23 cellular contexts compared by ENCODE assay signal in the genomic region with DNA sequence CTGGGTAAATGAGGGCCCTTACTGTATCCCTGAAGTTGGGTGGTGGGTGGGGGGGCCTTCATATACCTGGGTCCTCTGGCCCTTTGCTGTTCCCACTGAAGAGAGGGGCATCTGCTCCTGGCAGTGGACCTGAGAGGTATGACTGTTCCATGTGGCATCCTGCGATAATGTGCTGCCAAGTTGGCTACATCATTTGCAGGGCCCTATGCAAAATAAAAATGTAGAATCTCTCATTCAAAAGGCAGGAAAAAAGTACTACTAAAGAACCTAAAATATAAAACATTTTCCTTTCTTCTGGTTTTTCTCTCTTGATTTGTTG. TPM values are rescaled to one million over a fixed set of nuclear protein-coding genes. Genes with fewer than 3 reads are reported as not detected.
A peak's percentile ranks its signal among the peaks of the same experiment; 100 is the strongest.
DNase-seq lines count a peak whose midpoint lies in the region; ATAC-seq and TF ChIP-seq lines count a peak whose summit lies in the region.
"Had no signal": no experiment of that assay in that cellular context is flagged by ENCODE, and none has a peak within 500 bp of the region (broad histone marks: within the 10 kb centered on the region; RNA-seq: fewer than 3 reads in every experiment).

No MANE protein-coding gene starts in this region.

- H3K4me1 ChIP-seq in GM23248 (ENCODE audit: insufficient read depth) (no peaks in the 10 kb centered on the region; the same call in 1 of the 2 replicates), neuronal stem cell (ENCODE audit: control insufficient read depth in 2 of 2, insufficient read depth in 1 of 2, low read depth in 1 of 2, low read length in 2 of 2) (peaks cover 2 to 3% of the 10 kb centered on the region in 2 donors)

- H2BK15ac ChIP-seq in neuronal stem cell (ENCODE audit: low read length) = no peak overlapping the region

- no peaks in the 10 kb centered on the region for H3K36me3 Mint-ChIP-seq in chondrocyte (ENCODE audit: low read depth)
- H3K36me3 Mint-ChIP-seq: CD14-positive monocyte; naive thymus-derived CD8-positive, alpha-beta T cell; stimulated activated effector memory CD8-positive, alpha-beta T cell treated with anti-CD3 and anti-CD28 coated beads, Interleukin-12 subunit alpha, Interleukin-12 subunit beta, amount 100 ng/mL, for 72 hours had no signal

- H2BK120ac ChIP-seq in neuronal stem cell (ENCODE audit: low read depth, low read length) = no peak overlapping the region

- H4K8ac ChIP-seq in neuronal stem cell (ENCODE audit: low read depth, low read length) = no peak overlapping the region

- H3K79me1 ChIP-seq in neuronal stem cell (ENCODE audit: low read depth, low read length) = no peaks in the 10 kb centered on the region

- 89 to 100% methylated on average over 1 of the region's 1 CpG for WGBS in GM23248 (ENCODE audit: low coverage in 1 of 2, low lambda C conversion rate in 2 of 2, missing lambda C conversion rate in 2 of 2), 2 experiments
- no CpG with 5 or more reads among the region's 1 CpG for WGBS in neuronal stem cell (ENCODE audit: extremely low coverage in 2 of 2, insufficient read length in 2 of 2, insufficient replicate concordance in 1 of 2), 2 donors

- H2BK12ac ChIP-seq in neuronal stem cell (ENCODE audit: low read length) = no peak overlapping the region

- peaks cover 5% of the 10 kb centered on the region for H3K9me3 Mint-ChIP-seq in chondrocyte (ENCODE audit: low read depth)

- H3K27ac ChIP-seq in GM23248 = no peak overlapping the region
- H3K27ac ChIP-seq in neuronal stem cell (replicated peaks; ENCODE audit: low read length) = no peak overlapping the region
- H3K27ac ChIP-seq: esophagus muscularis mucosa, suprapubic skin had no signal

- no peak overlapping the region for H2AK5ac ChIP-seq in neuronal stem cell (ENCODE audit: low read depth, low read length)

- H4K20me1 ChIP-seq in GM23248 (ENCODE audit: insufficient read depth) = no peaks in the 10 kb centered on the region

- H3F3A ChIP-seq in GM23248 (ENCODE audit: insufficient read depth) = no peaks in the 10 kb centered on the region

- no peaks in the 10 kb centered on the region for H3K27me3 Mint-ChIP-seq in chondrocyte (ENCODE audit: low read depth)

- no peak overlapping the region for H3K14ac ChIP-seq in neuronal stem cell (ENCODE audit: low read length)

- DNase-seq in GM23248 (peak; percentile 53), MG63 (peak; percentile 56), chondrocyte (ENCODE audit: low spot score) (no peak), neuronal stem cell (ENCODE audit: low spot score) (no peak), NCI-H1048 (lab: John Stamatoyannopoulos, UW) (no peak)
- DNase-seq: activated CD4-positive, alpha-beta T cell treated with anti-CD3 and anti-CD28 coated beads for 1 hour; activated CD8-positive, alpha-beta T cell treated with anti-CD3 and anti-CD28 coated beads for 36 hours; cortex of kidney; DND-41; foreskin melanocyte; naive thymus-derived CD8-positive, alpha-beta T cell; right cardiac atrium; stimulated activated CD4-positive, alpha-beta T cell treated with anti-CD3 and anti-CD28 coated beads, Interleukin-12 subunit alpha, Interleukin-12 subunit beta, amount 100 ng/mL, for 4 hours; stimulated activated CD4-positive, alpha-beta T cell treated with anti-CD3 and anti-CD28 coated beads, Interleukin-4, amount 100 ng/mL, for 24 hours had no signal

- H2AFZ ChIP-seq in GM23248 (peak overlapping the region; percentile 29; the same call in 1 of the 2 replicates), neuronal stem cell (ENCODE audit: low read length) (peak overlapping the region; percentile 75)

- H3K9me3 ChIP-seq in GM23248 (ENCODE audit: low read depth) = no peaks in the 10 kb centered on the region
- H3K9me3 ChIP-seq in MG63 = no peaks in the 10 kb centered on the region
- H3K9me3 ChIP-seq in neuronal stem cell (replicated peaks in 1 of 2; ENCODE audit: control insufficient read depth in 2 of 2, insufficient read depth in 1 of 2, low read depth in 1 of 2, low read length in 2 of 2) = peaks cover 2 to 3% of the 10 kb centered on the region in 2 donors
- H3K9me3 ChIP-seq: ovary had no signal

- ATAC-seq in GM18517 (IDR thresholded peaks at IDR 0.05; ENCODE audit: unreplicated experiment) (no peak), GM19467 (IDR thresholded peaks at IDR 0.05; ENCODE audit: unreplicated experiment) (no peak)
- ATAC-seq: naive thymus-derived CD8-positive, alpha-beta T cell; stimulated activated effector memory CD8-positive, alpha-beta T cell treated with anti-CD3 and anti-CD28 coated beads, Interleukin-12 subunit alpha, Interleukin-12 subunit beta, amount 100 ng/mL, for 72 hours had no signal

- in situ Hi-C loops in GM23248 (cut with MboI) = no loop called here

- no peaks in the 10 kb centered on the region for H3K4me1 Mint-ChIP-seq in chondrocyte (ENCODE audit: low read depth)
- H3K4me1 Mint-ChIP-seq: CD14-positive monocyte; naive thymus-derived CD8-positive, alpha-beta T cell had no signal

- H3K27me3 ChIP-seq in GM23248 (replicated peaks; ENCODE audit: insufficient read depth) (no peaks in the 10 kb centered on the region), MG63 (no peaks in the 10 kb centered on the region), neuronal stem cell (ENCODE audit: control insufficient read depth in 3 of 3, insufficient read depth in 3 of 3, low read depth in 1 of 3, low read length in 3 of 3) (peaks cover 0 to 2% (median 0%) of the 10 kb centered on the region in 3 experiments)
- H3K27me3 ChIP-seq: esophagus muscularis mucosa, ovary, suprapubic skin had no signal

- no peaks in the 10 kb centered on the region for H3K9me2 ChIP-seq in GM23248 (ENCODE audit: insufficient read depth)

- H3K18ac ChIP-seq in neuronal stem cell (ENCODE audit: low read length) = no peak overlapping the region

- H3K4me3 Mint-ChIP-seq in chondrocyte (ENCODE audit: unreplicated experiment) = no peak overlapping the region
- H3K4me3 Mint-ChIP-seq: activated CD8-positive, alpha-beta T cell treated with anti-CD3 and anti-CD28 coated beads for 36 hours; CD14-positive monocyte; naive thymus-derived CD8-positive, alpha-beta T cell; stimulated activated effector memory CD8-positive, alpha-beta T cell treated with anti-CD3 and anti-CD28 coated beads, Interleukin-12 subunit alpha, Interleukin-12 subunit beta, amount 100 ng/mL, for 72 hours had no signal

- no peak overlapping the region for H3K27ac Mint-ChIP-seq in chondrocyte (ENCODE audit: unreplicated experiment)
- H3K27ac Mint-ChIP-seq: activated CD8-positive, alpha-beta T cell treated with anti-CD3 and anti-CD28 coated beads for 36 hours; activated naive CD4-positive, alpha-beta T cell treated with anti-CD3 and anti-CD28 coated beads, Interleukin-2, amount 50 U/mL, for 72 hours; activated T-helper 2 cell treated with anti-CD3 and anti-CD28 coated beads, Interferon-gamma antibody, Interleukin-2, Interleukin-4, amounts not matched to agents 10 μg/mL and 5 μg/mL and 100 μg/mL, durations not matched to agents 14 hours and 24 hours and 36 hours; CD14-positive monocyte; naive thymus-derived CD8-positive, alpha-beta T cell; stimulated activated effector memory CD8-positive, alpha-beta T cell treated with anti-CD3 and anti-CD28 coated beads, Interleukin-12 subunit alpha, Interleukin-12 subunit beta, amount 100 ng/mL, for 72 hours had no signal

- no peak overlapping the region for H3K4ac ChIP-seq in neuronal stem cell (ENCODE audit: low read length)

- H3K4me3 ChIP-seq in GM23248 = no peak overlapping the region
- no peak overlapping the region for H3K4me3 ChIP-seq in MG63
- H3K4me3 ChIP-seq in neuronal stem cell (ENCODE audit: low read length in 2 of 2) = no peak overlapping the region
- H3K4me3 ChIP-seq: esophagus muscularis mucosa, ovary, suprapubic skin had no signal

- H2BK5ac ChIP-seq in neuronal stem cell (ENCODE audit: low read length) = no peak overlapping the region

- no peak overlapping the region for H3K9ac ChIP-seq in GM23248
- no peak overlapping the region for H3K9ac ChIP-seq in neuronal stem cell (ENCODE audit: low read depth, low read length, poor library complexity)

- no peak overlapping the region for H3K23ac ChIP-seq in neuronal stem cell (ENCODE audit: low read depth, low read length, poor library complexity)

- TF ChIP-seq CTCF in chondrocyte (IDR thresholded peaks at IDR 0.05) = peak; percentile 29

- H4K91ac ChIP-seq in neuronal stem cell (ENCODE audit: low read depth, low read length, poor library complexity) = no peak overlapping the region

- H3K36me3 ChIP-seq in GM23248 (ENCODE audit: low read depth) (no peaks in the 10 kb centered on the region), MG63 (no peaks in the 10 kb centered on the region), neuronal stem cell (replicated peaks in 1 of 2; ENCODE audit: control insufficient read depth in 2 of 2, insufficient read depth in 2 of 2, low read length in 2 of 2) (no peaks in the 10 kb centered on the region)
- H3K36me3 ChIP-seq: esophagus muscularis mucosa, ovary, suprapubic skin had no signal

- no peaks in the 10 kb centered on the region for H3K79me2 ChIP-seq in GM23248 (ENCODE audit: insufficient read depth)

- no peak overlapping the region for H3K4me2 ChIP-seq in GM23248 (ENCODE audit: unreplicated experiment)
- H3K4me2 ChIP-seq in neuronal stem cell (ENCODE audit: insufficient read depth, low read length, poor library complexity, severe bottlenecking) = no peak overlapping the region

RNA-seq across cellular contexts. Expression of a gene that starts 49.2 kb away (rescaled TPM):
- total RNA-seq in GM23248 (2014; rRNA removed; shearing (Covaris generic)) = 93.7 and 100 TPM in 2 replicates
- 22.3 and 22.8 TPM in 2 replicates for polyA plus RNA-seq in GM23248 (2016; fragmentation: Nextera tagmentation; extraction: Ambion mirVana)
- 107 and 128 TPM in 2 replicates for total RNA-seq in MG63 (2014; rRNA removed; shearing (Covaris generic); ENCODE audit: low replicate concordance)
- 49.6 to 57.8 TPM (median 57.6 TPM) in 3 replicates for total RNA-seq in chondrocyte
- 73.2 TPM for polyA plus RNA-seq in neuronal stem cell (2013, experiment 1 of 2)
- polyA plus RNA-seq in neuronal stem cell (2013, experiment 2 of 2) = 76.3 TPM

Comparison
In these comparisons a context has a peak if more than half of its experiments do, and no peak if none do; other contexts are left out.
1. DNase-seq: peak in GM23248 (single experiment) and MG63 (single experiment); none in chondrocyte (single experiment), neuronal stem cell (single experiment) and NCI-H1048 (single experiment).